29 cellular contexts compared by ENCODE assay signal in genomic region chr4:185925910-185926360, GRCh38.
DNase-seq lines count a peak whose midpoint lies in the region; ATAC-seq and TF ChIP-seq lines count a peak whose summit lies in the region.
"Had no signal": no experiment of that assay in that cellular context is flagged by ENCODE, and none has a peak within 500 bp of the region (broad histone marks: within the 10 kb centered on the region; RNA-seq: fewer than 3 reads in every experiment).

No MANE protein-coding gene starts in this region.

- no peaks in the 10 kb centered on the region for H3K79me2 ChIP-seq in neural progenitor cell (ENCODE audit: low read depth)

- H3F3A ChIP-seq in neural progenitor cell (ENCODE audit: low read depth), result peaks cover 5% of the 10 kb centered on the region

- peak overlapping the region; percentile 61 for H2AFZ ChIP-seq in neural progenitor cell (replicated peaks)

- no peaks in the 10 kb centered on the region for H4K20me1 ChIP-seq in neural progenitor cell (ENCODE audit: low read depth)

- H3K9me3 ChIP-seq in neural progenitor cell (ENCODE audit: low read depth), result no peaks in the 10 kb centered on the region
- H3K9me3 ChIP-seq: esophagus squamous epithelium, SJCRH30, tibial artery had no signal

- intact Hi-C loops in left cardiac atrium (cut with DNase I), result loop anchor here in 1 of 2 donors (5.0 kb wide), 1 partner anchor 71 kb away; no protein-coding TSS in a partner anchor

- H3K27me3 Mint-ChIP-seq in neural progenitor cell (ENCODE audit: insufficient read depth, low read depth), result peaks cover 5% of the 10 kb centered on the region

- H3K27me3 ChIP-seq in neural progenitor cell, result no peaks in the 10 kb centered on the region
- H3K27me3 ChIP-seq: brain microvascular endothelial cell, esophagus squamous epithelium, SJCRH30, tibial artery had no signal

- no peak overlapping the region for H3K4me3 ChIP-seq in neural progenitor cell
- H3K4me3 ChIP-seq: esophagus squamous epithelium, SJCRH30, tibial artery had no signal

- H3K27ac Mint-ChIP-seq in neural progenitor cell, result no peak overlapping the region
- H3K27ac Mint-ChIP-seq: activated CD4-positive, alpha-beta T cell treated with anti-CD3 and anti-CD28 coated beads for 36 hours; endodermal cell; memory B cell; T-cell had no signal

- H3K36me3 Mint-ChIP-seq in neural progenitor cell, result peaks cover 5% of the 10 kb centered on the region
- H3K36me3 Mint-ChIP-seq: T-cell had no signal

- peaks cover 7% of the 10 kb centered on the region for H3K9me3 Mint-ChIP-seq in neural progenitor cell

- no peak overlapping the region for H3K4me2 ChIP-seq in neural progenitor cell

- no peak overlapping the region for H3K27ac ChIP-seq in neural progenitor cell
- H3K27ac ChIP-seq: brain microvascular endothelial cell, esophagus squamous epithelium, SJCRH30, tibial artery had no signal

- H3K36me3 ChIP-seq in neural progenitor cell, result no peaks in the 10 kb centered on the region
- H3K36me3 ChIP-seq: brain microvascular endothelial cell, esophagus squamous epithelium, SJCRH30, tibial artery had no signal

- H3K4me1 ChIP-seq in neural progenitor cell, result peaks cover 15% of the 10 kb centered on the region
- H3K4me1 ChIP-seq: esophagus squamous epithelium, SJCRH30 had no signal

- DNase-seq in ELF-1 (ENCODE audit: low read depth, low spot score) (peak; percentile 58), SK-N-DZ (ENCODE audit: low spot score) (peak; percentile 57), left cardiac atrium (peak; percentile 28), neural progenitor cell (ENCODE audit: low spot score) (peak; percentile 47), GDM1 (lab: John Stamatoyannopoulos, UW) (no peak), left lobe of liver (ENCODE audit: low spot score) (no peak)
- DNase-seq in stimulated activated CD4-positive, alpha-beta T cell treated with anti-CD3 and anti-CD28 coated beads, Interleukin-1b, Interleukin-23, amount 100 ng/mL, for 48 hours, result no peak
- DNase-seq in activated CD4-positive, CD25-positive, alpha-beta regulatory T cell treated with anti-CD3 and anti-CD28 coated beads, Interleukin-2, amount 50 U/mL, for 72 hours, result no peak
- DNase-seq: activated CD4-positive, alpha-beta T cell treated with anti-CD3 and anti-CD28 coated beads for 36 hours; activated gamma-delta T cell treated with Interleukin-2 at 50 U/mL for 16 hours; activated T-cell treated with anti-CD3 and anti-CD28 coated beads, Interleukin-2, amount 50 U/mL, for 1 hour; brain microvascular endothelial cell; C1 segment of cervical spinal cord; endodermal cell; esophagus squamous epithelium; Karpas-422; kidney; MV-4-11; NCI-H1694; NCI-H2171 treated with DMSO at 0.1 percent for 48 hours; NCI-H524 treated with DMSO at 0.1 percent for 48 hours; occipital lobe; SJCRH30; stimulated activated CD4-positive, alpha-beta T cell treated with anti-CD3 and anti-CD28 coated beads, Interleukin-4, amount 100 ng/mL, for 4 hours; stimulated activated naive CD8-positive, alpha-beta T cell treated with anti-CD3 and anti-CD28 coated beads, Interleukin-15, Interleukin-2, amounts not matched to agents 100 U/mL and 50 U/mL, for 24 hours; T-cell; tibial artery had no signal

- peaks cover 7% of the 10 kb centered on the region for H3K4me1 Mint-ChIP-seq in neural progenitor cell
- H3K4me1 Mint-ChIP-seq: activated CD4-positive, alpha-beta T cell treated with anti-CD3 and anti-CD28 coated beads for 36 hours; memory B cell; T-cell had no signal

- H3K4me3 Mint-ChIP-seq in neural progenitor cell, result no peak overlapping the region
- H3K4me3 Mint-ChIP-seq: activated CD4-positive, alpha-beta T cell treated with anti-CD3 and anti-CD28 coated beads for 36 hours; endodermal cell; memory B cell; T-cell had no signal

- peak; percentile 54 to 86 for ATAC-seq in left cardiac atrium
- ATAC-seq in left lobe of liver, result no peak
- ATAC-seq: activated CD4-positive, alpha-beta T cell treated with anti-CD3 and anti-CD28 coated beads for 36 hours; Panc1; stimulated activated naive CD8-positive, alpha-beta T cell treated with anti-CD3 and anti-CD28 coated beads, Interleukin-15, Interleukin-2, amounts not matched to agents 100 U/mL and 50 U/mL, for 24 hours; T-cell had no signal

- TF ChIP-seq CTCF in neural progenitor cell (IDR thresholded peaks at IDR 0.05), result no peak

- H3K9ac ChIP-seq in neural progenitor cell, result no peak overlapping the region

Comparison
In these comparisons a context has a peak if more than half of its experiments do, and no peak if none do; other contexts are left out.
1. DNase-seq: peak in ELF-1 (single experiment), SK-N-DZ (single experiment), left cardiac atrium (single experiment) and neural progenitor cell (single experiment); none in stimulated activated CD4-positive, alpha-beta T cell treated with anti-CD3 and anti-CD28 coated beads, Interleukin-1b, Interleukin-23, amount 100 ng/mL, for 48 hours (single experiment), activated CD4-positive, CD25-positive, alpha-beta regulatory T cell treated with anti-CD3 and anti-CD28 coated beads, Interleukin-2, amount 50 U/mL, for 72 hours (single experiment), GDM1 (single experiment) and left lobe of liver (single experiment).